In the genomic region with DNA sequence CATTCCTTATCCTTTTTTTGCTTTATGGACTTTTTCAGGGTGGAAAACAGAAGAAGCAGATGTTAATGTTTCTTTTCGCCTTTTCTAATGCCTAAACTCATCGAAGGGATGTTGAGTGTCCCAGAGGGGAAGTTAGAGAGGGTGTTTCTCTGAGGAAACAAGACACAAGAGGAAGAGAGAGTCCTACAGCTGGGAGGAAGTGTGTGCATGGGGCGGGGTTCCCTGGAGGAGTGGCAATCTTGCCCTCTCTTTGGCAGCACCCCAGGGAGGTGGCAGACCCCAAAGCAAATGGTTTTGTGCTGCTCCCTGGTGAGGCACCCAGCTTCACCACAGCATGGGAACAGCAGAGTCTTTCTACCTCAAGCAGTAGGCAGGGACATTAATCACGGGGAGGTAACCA, we compare ENCODE assay signal across 29 cellular contexts.
DNase-seq lines count a peak whose midpoint lies in the region; ATAC-seq and TF ChIP-seq lines count a peak whose summit lies in the region.
"Had no signal": no experiment of that assay in that cellular context is flagged by ENCODE, and none has a peak within 500 bp of the region (broad histone marks: within the 10 kb centered on the region; RNA-seq: fewer than 3 reads in every experiment).

No MANE protein-coding gene starts in this region.

- H3K27me3 ChIP-seq in right atrium auricular region = no peaks in the 10 kb centered on the region
- no peaks in the 10 kb centered on the region for H3K27me3 ChIP-seq in OCI-LY3 (ENCODE audit: low read depth, low read length)
- no peaks in the 10 kb centered on the region for H3K27me3 ChIP-seq in heart right ventricle
- H3K27me3 ChIP-seq: breast epithelium, neutrophil, thyroid gland, vagina had no signal

- no peak overlapping the region for H3K9ac ChIP-seq in OCI-LY3 (ENCODE audit: low read length)

- H3K27ac ChIP-seq in right atrium auricular region = no peak overlapping the region
- no peak overlapping the region for H3K27ac ChIP-seq in OCI-LY3 (ENCODE audit: low read length)
- peak overlapping the region in 1 of 10 donors; percentile 26 for H3K27ac ChIP-seq in heart right ventricle
- H3K27ac ChIP-seq: breast epithelium, neutrophil, prostate gland, thyroid gland, vagina had no signal

- no peaks in the 10 kb centered on the region for H3K4me1 Mint-ChIP-seq in activated CD4-positive, alpha-beta memory T cell treated with anti-CD3 and anti-CD28 coated beads for 36 hours (ENCODE audit: low read depth)
- H3K4me1 Mint-ChIP-seq: activated CD4-positive, alpha-beta T cell treated with anti-CD3 and anti-CD28 coated beads, Interleukin-2, amount 10 ng/mL, durations not matched to agents 24 days and 14 days; H9 had no signal

- H3K36me3 Mint-ChIP-seq in activated CD4-positive, alpha-beta memory T cell treated with anti-CD3 and anti-CD28 coated beads for 36 hours = no peaks in the 10 kb centered on the region
- H3K36me3 Mint-ChIP-seq: activated naive CD8-positive, alpha-beta T cell had no signal

- WGBS in heart right ventricle, 2 donors = 46 to 69% methylated on average over 4 of the region's 4 CpGs

- no peaks in the 10 kb centered on the region for H3K79me2 ChIP-seq in OCI-LY3 (ENCODE audit: low read length)

- POLR2A ChIA-PET in activated CD4-positive, alpha-beta memory T cell treated with anti-CD3 and anti-CD28 coated beads for 36 hours (lab: Charles Lee) = no interaction called here

- no peak overlapping the region for H3K27ac Mint-ChIP-seq in activated CD4-positive, alpha-beta memory T cell treated with anti-CD3 and anti-CD28 coated beads for 36 hours
- H3K27ac Mint-ChIP-seq: activated CD4-positive, alpha-beta T cell treated with anti-CD3 and anti-CD28 coated beads, Interleukin-2, amount 10 ng/mL, durations not matched to agents 24 days and 14 days; activated naive CD8-positive, alpha-beta T cell; activated T-cell treated with anti-CD3 and anti-CD28 coated beads, Interleukin-2, amount 50 U/mL, for 24 hours; CD4-positive, alpha-beta T cell; H9 had no signal

- peak overlapping the region; percentile 43 for H3K4me2 ChIP-seq in OCI-LY3 (ENCODE audit: low read length)

- H3K9me3 Mint-ChIP-seq in activated CD4-positive, alpha-beta memory T cell treated with anti-CD3 and anti-CD28 coated beads for 36 hours = peaks cover 4% of the 10 kb centered on the region
- H3K9me3 Mint-ChIP-seq: activated CD4-positive, alpha-beta T cell treated with anti-CD3 and anti-CD28 coated beads, Interleukin-2, amount 10 ng/mL, durations not matched to agents 24 days and 14 days; activated T-cell treated with anti-CD3 and anti-CD28 coated beads, Interleukin-2, amount 50 U/mL, for 24 hours; CD4-positive, alpha-beta T cell had no signal

- CTCF ChIA-PET in activated CD4-positive, alpha-beta memory T cell treated with anti-CD3 and anti-CD28 coated beads for 36 hours (lab: Charles Lee) = no interaction called here

- TF ChIP-seq CTCF in right atrium auricular region (IDR thresholded peaks at IDR 0.05) (no peak), OCI-LY3 (IDR thresholded peaks at IDR 0.05; ENCODE audit: low read depth, low read length) (no peak), heart right ventricle (IDR thresholded peaks at IDR 0.05) (no peak)

- H3K9me3 ChIP-seq in right atrium auricular region = no peaks in the 10 kb centered on the region
- no peaks in the 10 kb centered on the region for H3K9me3 ChIP-seq in OCI-LY3 (ENCODE audit: insufficient read depth, low read length)
- no peaks in the 10 kb centered on the region for H3K9me3 ChIP-seq in heart right ventricle
- H3K9me3 ChIP-seq: breast epithelium, neutrophil, prostate gland, thyroid gland, vagina had no signal

- H3K4me3 ChIP-seq in right atrium auricular region (no peak overlapping the region), OCI-LY3 (ENCODE audit: low read length) (peak overlapping the region; percentile 22; the same call in 1 of the 2 replicates), heart right ventricle (no peak overlapping the region)
- H3K4me3 ChIP-seq: breast epithelium, prostate gland, thyroid gland, vagina had no signal

- ATAC-seq in Right ventricle myocardium superior (ENCODE audit: poor library complexity) (peak; percentile 51), heart right ventricle (peak in 5 of 8 donors; percentile 42 to 76 (median 46)), HG03565 (IDR thresholded peaks at IDR 0.05; ENCODE audit: unreplicated experiment) (no peak)
- ATAC-seq: Panc1 had no signal

- H3K36me3 ChIP-seq in right atrium auricular region (no peaks in the 10 kb centered on the region), OCI-LY3 (replicated peaks; ENCODE audit: low read depth, low read length) (no peaks in the 10 kb centered on the region), heart right ventricle (no peaks in the 10 kb centered on the region)
- H3K36me3 ChIP-seq: breast epithelium, neutrophil, prostate gland, thyroid gland, vagina had no signal

- no peaks in the 10 kb centered on the region for H3K27me3 Mint-ChIP-seq in activated CD4-positive, alpha-beta memory T cell treated with anti-CD3 and anti-CD28 coated beads for 36 hours
- H3K27me3 Mint-ChIP-seq: activated CD4-positive, alpha-beta T cell treated with anti-CD3 and anti-CD28 coated beads, Interleukin-2, amount 10 ng/mL, durations not matched to agents 24 days and 14 days; activated naive CD8-positive, alpha-beta T cell; activated T-cell treated with anti-CD3 and anti-CD28 coated beads, Interleukin-2, amount 50 U/mL, for 24 hours; CD4-positive, alpha-beta T cell had no signal

- no peak overlapping the region for H2AFZ ChIP-seq in OCI-LY3 (ENCODE audit: low read depth, low read length)

- no peak overlapping the region for H3K4me3 Mint-ChIP-seq in activated CD4-positive, alpha-beta memory T cell treated with anti-CD3 and anti-CD28 coated beads for 36 hours
- H3K4me3 Mint-ChIP-seq: activated CD4-positive, alpha-beta T cell treated with anti-CD3 and anti-CD28 coated beads, Interleukin-2, amount 10 ng/mL, durations not matched to agents 24 days and 14 days; activated naive CD8-positive, alpha-beta T cell; activated T-cell treated with anti-CD3 and anti-CD28 coated beads, Interleukin-2, amount 50 U/mL, for 24 hours; CD4-positive, alpha-beta T cell; H9 had no signal

- peak; percentile 46 for DNase-seq in Right ventricle myocardium superior
- no peak for DNase-seq in right atrium auricular region (ENCODE audit: low spot score)
- DNase-seq in heart right ventricle = no peak
- peak; percentile 23 for DNase-seq in pons (ENCODE audit: low spot score)
- DNase-seq in activated CD4-positive, alpha-beta memory T cell treated with anti-CD3 and anti-CD28 coated beads for 36 hours = no peak
- no peak for DNase-seq in SW480 (ENCODE audit: low spot score)
- DNase-seq: activated CD4-positive, alpha-beta T cell treated with anti-CD3 and anti-CD28 coated beads, Interleukin-2, amount 10 ng/mL, durations not matched to agents 24 days and 14 days; activated effector memory CD4-positive, alpha-beta T cell treated with anti-CD3 and anti-CD28 coated beads, Interleukin-2, amount 50 U/mL, for 16 hours; activated T-cell treated with anti-CD3 and anti-CD28 coated beads, Interleukin-2, amount 50 U/mL, for 24 hours; CD4-positive, alpha-beta T cell; H9; hypothalamus; NCI-H1105; NCI-H187 treated with DMSO at 0.1 percent for 48 hours; NCI-H524; NK-92 treated with Interleukin-12 subunit alpha and Interleukin-12 subunit beta, amount 100 ng/mL, for 24 hours; SIG-M5; stimulated activated CD4-positive, alpha-beta T cell treated with anti-CD3 and anti-CD28 coated beads, Interleukin-4, amount 100 ng/mL, for 24 hours; SW 1271; T-helper 9 cell; thyroid gland had no signal

- H3K4me1 ChIP-seq in right atrium auricular region = no peaks in the 10 kb centered on the region
- H3K4me1 ChIP-seq in OCI-LY3 (ENCODE audit: low read length) = peaks cover 18% of the 10 kb centered on the region
- H3K4me1 ChIP-seq in heart right ventricle = peaks cover 0 to 9% (median 0%) of the 10 kb centered on the region in 9 donors
- H3K4me1 ChIP-seq: breast epithelium, prostate gland, thyroid gland, vagina had no signal

- H4K20me1 ChIP-seq in OCI-LY3 (ENCODE audit: insufficient read depth, low read length) = no peaks in the 10 kb centered on the region

- intact Hi-C loops in Right ventricle myocardium superior (cut with DNase I) (no loop called here), heart right ventricle (cut with DNase I) (no loop called here)
- intact Hi-C loops in activated CD4-positive, alpha-beta memory T cell treated with anti-CD3 and anti-CD28 coated beads for 36 hours (cut with micrococcal nuclease) = no loop called here

Comparison
In these comparisons a context has a peak if more than half of its experiments do, and no peak if none do; other contexts are left out.
1. DNase-seq: peak in Right ventricle myocardium superior (single experiment) and pons (single experiment); none in right atrium auricular region (single experiment), heart right ventricle (0 of 2), activated CD4-positive, alpha-beta memory T cell treated with anti-CD3 and anti-CD28 coated beads for 36 hours (single experiment) and SW480 (single experiment).